In the genomic region with DNA sequence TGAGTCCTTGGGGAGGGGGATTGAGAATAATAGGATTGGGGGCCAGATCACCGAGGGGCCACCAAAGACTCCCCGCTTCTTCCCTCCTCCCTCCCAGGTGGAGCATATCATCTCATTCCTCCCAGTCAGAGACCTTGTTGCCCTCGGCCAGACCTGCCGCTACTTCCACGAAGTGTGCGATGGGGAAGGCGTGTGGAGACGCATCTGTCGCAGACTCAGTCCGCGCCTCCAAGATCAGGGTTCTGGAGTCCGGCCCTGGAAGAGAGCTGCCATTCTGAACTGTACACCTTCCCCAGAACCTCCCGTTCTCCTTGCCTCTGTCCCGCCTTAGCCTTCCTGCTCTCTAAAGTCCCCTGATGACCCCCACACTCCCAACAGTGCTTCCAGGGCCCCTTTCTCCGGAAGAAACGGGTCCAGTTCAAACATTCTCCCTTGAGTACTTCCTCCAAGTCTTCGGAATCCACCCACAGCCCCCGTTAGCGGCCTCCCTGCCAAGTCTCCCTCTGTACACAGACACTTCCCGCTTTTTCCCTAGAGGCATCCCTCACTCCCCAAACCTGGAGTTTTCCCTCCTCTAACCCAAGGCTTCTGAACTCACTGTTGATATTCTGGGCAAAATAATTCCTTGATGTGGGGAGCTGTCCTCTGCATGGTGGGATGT, we compare ENCODE assay signal across 17 cellular contexts. TPM values are rescaled to one million over a fixed set of nuclear protein-coding genes. Genes with fewer than 3 reads are reported as not detected.
DNase-seq lines count a peak whose midpoint lies in the region; ATAC-seq, FAIRE-seq and TF ChIP-seq lines count a peak whose summit lies in the region.
"Had no signal": no experiment of that assay in that cellular context is flagged by ENCODE, and none has a peak within 500 bp of the region (broad histone marks: within the 10 kb centered on the region; RNA-seq: fewer than 3 reads in every experiment).

No MANE protein-coding gene starts in this region.

- FAIRE-seq in keratinocyte (lab: Jason Lieb, UNC) = no peak
- FAIRE-seq: H54 had no signal

- H3K4me2 ChIP-seq in keratinocyte (ENCODE audit: control insufficient read depth, extremely low read depth, insufficient read depth, low read depth, low read length) = no peak overlapping the region

- H3K9ac ChIP-seq in HUES6 (ENCODE audit: low read length) = no peak overlapping the region
- no peak overlapping the region for H3K9ac ChIP-seq in keratinocyte (ENCODE audit: control insufficient read depth, extremely low read depth, insufficient read depth, low read length)
- peak overlapping the region in 1 of 3 donors; percentile 60 for H3K9ac ChIP-seq in skeletal muscle tissue (ENCODE audit: low read depth in 1 of 3, low read length in 3 of 3)

- H3K9me1 ChIP-seq in keratinocyte (ENCODE audit: control insufficient read depth, extremely low read depth, insufficient read depth, low read length) = no peaks in the 10 kb centered on the region

- H3K79me2 ChIP-seq in keratinocyte (ENCODE audit: control insufficient read depth, insufficient read depth, low read length) = peaks cover 3% of the 10 kb centered on the region

- no peak for ATAC-seq in GM21786 (IDR thresholded peaks at IDR 0.05; ENCODE audit: unreplicated experiment)
- ATAC-seq: activated CD4-positive, CD25-positive, alpha-beta regulatory T cell treated with anti-CD3 and anti-CD28 coated beads, Interleukin-2, amount 50 U/mL, for 24 hours had no signal

- intact Hi-C loops in dendritic cell treated with granulocyte-macrophage colony-stimulating factor and Interleukin-4, amounts not matched to agents 40 ng/mL and 50 ng/mL, for 4 days (cut with micrococcal nuclease) = no loop called here

- H3K36me3 Mint-ChIP-seq in dendritic cell treated with granulocyte-macrophage colony-stimulating factor and Interleukin-4, amounts not matched to agents 40 ng/mL and 50 ng/mL, for 4 days (ENCODE audit: low read depth) = peaks cover 6% of the 10 kb centered on the region

- H3K9me3 ChIP-seq in HUES6 (ENCODE audit: control insufficient read depth, insufficient read depth, low read depth, low read length) = no peaks in the 10 kb centered on the region
- H3K9me3 ChIP-seq in keratinocyte (ENCODE audit: control insufficient read depth, low read depth, low read length) = no peaks in the 10 kb centered on the region
- H3K9me3 ChIP-seq in skeletal muscle tissue (ENCODE audit: control insufficient read depth in 3 of 3, low read length in 3 of 3) = no peaks in the 10 kb centered on the region
- H3K9me3 ChIP-seq: MG63 had no signal

- no peak for DNase-seq in keratinocyte (ENCODE audit: low read depth, low spot score)
- no peak for DNase-seq in stimulated activated CD4-positive, alpha-beta T cell treated with anti-CD3 and anti-CD28 coated beads, Interleukin-15, amount 100 ng/mL, for 24 hours
- DNase-seq in SKM-1 (lab: John Stamatoyannopoulos, UW; ENCODE audit: unreplicated experiment) = no peak
- DNase-seq in DMS79 treated with DMSO at 0.1 percent for 48 hours (lab: John Stamatoyannopoulos, UW) = no peak
- DNase-seq: activated gamma-delta T cell treated with Interleukin-2 at 50 U/mL for 16 hours; GF-D8; MG63; NCI-H748 treated with DMSO at 0.1 percent for 48 hours; stimulated activated naive CD4-positive, alpha-beta T cell treated with Interleukin-2 at 50 U/mL for 16 hours had no signal

- peaks cover 36% of the 10 kb centered on the region for H3K4me1 Mint-ChIP-seq in dendritic cell treated with granulocyte-macrophage colony-stimulating factor and Interleukin-4, amounts not matched to agents 40 ng/mL and 50 ng/mL, for 4 days (ENCODE audit: low read depth)

- dilution Hi-C loops in keratinocyte (cut with MboI; ENCODE audit: extremely low pct_ligation_motif_present, low sequenced_read_pairs) = no loop called here

- H3K27ac Mint-ChIP-seq in dendritic cell treated with granulocyte-macrophage colony-stimulating factor and Interleukin-4, amounts not matched to agents 40 ng/mL and 50 ng/mL, for 4 days = peak overlapping the region; percentile 34

- peak overlapping the region; percentile 21; the same call in 1 of the 2 replicates for H3K4me3 ChIP-seq in HUES6 (ENCODE audit: low read depth, low read length)
- no peak overlapping the region for H3K4me3 ChIP-seq in keratinocyte (ENCODE audit: control insufficient read depth in 2 of 3, extremely low read depth in 1 of 3, insufficient read depth in 2 of 3, low read depth in 1 of 3, low read length in 3 of 3)
- H3K4me3 ChIP-seq in skeletal muscle tissue (ENCODE audit: low read length in 3 of 3) = peak overlapping the region; percentile 10 to 35 (median 13)
- H3K4me3 ChIP-seq: MG63 had no signal

- H4K20me1 ChIP-seq in keratinocyte (ENCODE audit: control insufficient read depth, extremely low read depth, insufficient read depth, low read length) = peaks cover 3% of the 10 kb centered on the region

- H3K4me1 ChIP-seq in HUES6 (ENCODE audit: control insufficient read depth, insufficient read depth, low read length) = peaks cover 17% of the 10 kb centered on the region
- peaks cover 3% of the 10 kb centered on the region for H3K4me1 ChIP-seq in keratinocyte (ENCODE audit: control insufficient read depth, extremely low read depth, insufficient read depth, low read length)
- H3K4me1 ChIP-seq in skeletal muscle tissue (ENCODE audit: control insufficient read depth in 3 of 3, insufficient read depth in 3 of 3, low read length in 3 of 3) = peaks cover 8 to 11% (median 8%) of the 10 kb centered on the region in 3 donors

- H3K27ac ChIP-seq in HUES6 (ENCODE audit: low read depth, low read length) (no peak overlapping the region), keratinocyte (ENCODE audit: control insufficient read depth, insufficient read depth, low read length) (no peak overlapping the region), skeletal muscle tissue (ENCODE audit: low read depth, low read length) (no peak overlapping the region)

- H3K27me3 Mint-ChIP-seq in dendritic cell treated with granulocyte-macrophage colony-stimulating factor and Interleukin-4, amounts not matched to agents 40 ng/mL and 50 ng/mL, for 4 days = peaks cover 26% of the 10 kb centered on the region

- peak overlapping the region; percentile 43 for H3K4me3 Mint-ChIP-seq in dendritic cell treated with granulocyte-macrophage colony-stimulating factor and Interleukin-4, amounts not matched to agents 40 ng/mL and 50 ng/mL, for 4 days

- H3K36me3 ChIP-seq in HUES6 (ENCODE audit: control insufficient read depth, insufficient read depth, low read length) = no peaks in the 10 kb centered on the region; the same call in 1 of the 2 replicates
- H3K36me3 ChIP-seq in keratinocyte (ENCODE audit: control insufficient read depth in 2 of 2, extremely low read depth in 1 of 2, insufficient read depth in 2 of 2, low read length in 2 of 2) = no peaks in the 10 kb centered on the region
- H3K36me3 ChIP-seq in skeletal muscle tissue (ENCODE audit: control insufficient read depth in 3 of 3, insufficient read depth in 3 of 3, low read length in 3 of 3) = no peaks in the 10 kb centered on the region
- H3K36me3 ChIP-seq: MG63 had no signal

- H3K27me3 ChIP-seq in HUES6 (ENCODE audit: control insufficient read depth, insufficient read depth, low read length) = no peaks in the 10 kb centered on the region
- H3K27me3 ChIP-seq in keratinocyte (ENCODE audit: control insufficient read depth, extremely low read depth, insufficient read depth, low read length) = peaks cover 8% of the 10 kb centered on the region
- peaks cover 0 to 3% (median 0%) of the 10 kb centered on the region in 3 donors for H3K27me3 ChIP-seq in skeletal muscle tissue (ENCODE audit: control insufficient read depth in 3 of 3, insufficient read depth in 3 of 3, low read length in 3 of 3)
- H3K27me3 ChIP-seq: MG63 had no signal

- peak overlapping the region; percentile 14 for H2AFZ ChIP-seq in keratinocyte (ENCODE audit: control insufficient read depth, low read length)

- no peaks in the 10 kb centered on the region for H3K9me3 Mint-ChIP-seq in dendritic cell treated with granulocyte-macrophage colony-stimulating factor and Interleukin-4, amounts not matched to agents 40 ng/mL and 50 ng/mL, for 4 days

- no peak for TF ChIP-seq CTCF in keratinocyte (optimal IDR thresholded peaks at IDR 0.05 in 1 of 3, IDR thresholded peaks at IDR 0.05 in 1 of 3, conservative IDR thresholded peaks at IDR 0.05 in 1 of 3; ENCODE audit: extremely low read depth in 1 of 3, insufficient read depth in 2 of 3, low read length in 3 of 3)

RNA-seq across cellular contexts. Expression of gene FBXO24, which starts 4.1 kb away (rescaled TPM):
- polyA plus RNA-seq in keratinocyte = 0.19 to 0.34 TPM (median 0.22 TPM) in 3 replicates
- 0.26 TPM for polyA plus RNA-seq in keratinocyte (2011; ENCODE audit: low read depth)
- polyA plus RNA-seq in keratinocyte (2011; cell fraction: cytosol; rRNA removed) = 0.13 and 0.22 TPM in 2 replicates
- polyA plus RNA-seq in keratinocyte (2011; cell fraction: nucleus; rRNA removed) = 0.19 and 0.61 TPM in 2 replicates
- 0.14 and 0.17 TPM in 2 replicates for polyA plus RNA-seq in keratinocyte (2012; ENCODE audit: low replicate concordance)
- polyA minus RNA-seq in keratinocyte = 0.63 to 1.7 TPM in 2 of 3 replicates, not detected in the other
- polyA minus RNA-seq in keratinocyte (2011; cell fraction: cytosol; rRNA and poly(A)+ RNA removed) = not detected
- not detected in 2 replicates for polyA minus RNA-seq in keratinocyte (2011; cell fraction: nucleus; rRNA and poly(A)+ RNA removed)
- 1.0 TPM for total RNA-seq in skeletal muscle tissue
- total RNA-seq: HT1080 had no signal

RNA-seq across cellular contexts. Expression of gene LRCH4, which starts 4.3 kb away (rescaled TPM):
- polyA plus RNA-seq in keratinocyte = 4.9 to 8.1 TPM (median 7.3 TPM) in 3 replicates
- 4.5 TPM for polyA plus RNA-seq in keratinocyte (2011; ENCODE audit: low read depth)
- 3.6 and 5.4 TPM in 2 replicates for polyA plus RNA-seq in keratinocyte (2011; cell fraction: cytosol; rRNA removed)
- 32.8 and 52.4 TPM in 2 replicates for polyA plus RNA-seq in keratinocyte (2011; cell fraction: nucleus; rRNA removed)
- 9.5 and 10.4 TPM in 2 replicates for polyA plus RNA-seq in keratinocyte (2012; ENCODE audit: low replicate concordance)
- 5.7 to 22.5 TPM (median 10.3 TPM) in 3 replicates for polyA minus RNA-seq in keratinocyte
- 11.3 TPM for polyA minus RNA-seq in keratinocyte (2011; cell fraction: cytosol; rRNA and poly(A)+ RNA removed)
- 14.2 and 15.7 TPM in 2 replicates for polyA minus RNA-seq in keratinocyte (2011; cell fraction: nucleus; rRNA and poly(A)+ RNA removed)
- 6.3 TPM for total RNA-seq in skeletal muscle tissue

RNA-seq across cellular contexts. Expression of gene PCOLCE, which starts 12.0 kb away (rescaled TPM):
- 0.63 to 1.3 TPM (median 0.80 TPM) in 3 replicates for polyA plus RNA-seq in keratinocyte
- polyA plus RNA-seq in keratinocyte (2011; ENCODE audit: low read depth) = not detected
- 0.26 and 0.66 TPM in 2 replicates for polyA plus RNA-seq in keratinocyte (2011; cell fraction: cytosol; rRNA removed)
- 2.1 and 5.2 TPM in 2 replicates for polyA plus RNA-seq in keratinocyte (2011; cell fraction: nucleus; rRNA removed)
- polyA plus RNA-seq in keratinocyte (2012; ENCODE audit: low replicate concordance) = 2.6 and 3.4 TPM in 2 replicates
- polyA minus RNA-seq in keratinocyte = 0.76 to 3.8 TPM in 2 of 3 replicates, not detected in the other
- not detected for polyA minus RNA-seq in keratinocyte (2011; cell fraction: cytosol; rRNA and poly(A)+ RNA removed)
- polyA minus RNA-seq in keratinocyte (2011; cell fraction: nucleus; rRNA and poly(A)+ RNA removed) = 1.2 TPM in 1 of 2 replicates, not detected in the other
- 91.9 TPM for total RNA-seq in skeletal muscle tissue

RNA-seq across cellular contexts. Expression of gene SAP25, which starts 16.5 kb away (rescaled TPM):
- 0.16 to 0.21 TPM in 2 of 3 replicates, not detected in the other for polyA plus RNA-seq in keratinocyte
- not detected for polyA plus RNA-seq in keratinocyte (2011; ENCODE audit: low read depth)
- polyA plus RNA-seq in keratinocyte (2011; cell fraction: cytosol; rRNA removed) = not detected in 2 replicates
- polyA plus RNA-seq in keratinocyte (2011; cell fraction: nucleus; rRNA removed) = 0.78 and 2.4 TPM in 2 replicates
- polyA plus RNA-seq in keratinocyte (2012; ENCODE audit: low replicate concordance) = 0.36 and 0.82 TPM in 2 replicates
- polyA minus RNA-seq in keratinocyte = not detected in 3 replicates
- not detected for polyA minus RNA-seq in keratinocyte (2011; cell fraction: cytosol; rRNA and poly(A)+ RNA removed)
- polyA minus RNA-seq in keratinocyte (2011; cell fraction: nucleus; rRNA and poly(A)+ RNA removed) = 0.84 TPM in 1 of 2 replicates, not detected in the other
- total RNA-seq in skeletal muscle tissue = not detected
- total RNA-seq: RPMI7951 had no signal

RNA-seq across cellular contexts. Expression of gene MOSPD3, which starts 22.1 kb away (rescaled TPM):
- polyA plus RNA-seq in keratinocyte = 4.1 to 17.0 TPM (median 5.5 TPM) in 3 replicates
- polyA plus RNA-seq in keratinocyte (2011; ENCODE audit: low read depth) = 1.7 TPM
- polyA plus RNA-seq in keratinocyte (2011; cell fraction: cytosol; rRNA removed) = 4.6 and 8.9 TPM in 2 replicates
- polyA plus RNA-seq in keratinocyte (2011; cell fraction: nucleus; rRNA removed) = 6.3 and 7.3 TPM in 2 replicates
- 17.0 TPM in 2 replicates for polyA plus RNA-seq in keratinocyte (2012; ENCODE audit: low replicate concordance)
- 0.90 to 24.8 TPM (median 3.7 TPM) in 3 replicates for polyA minus RNA-seq in keratinocyte
- polyA minus RNA-seq in keratinocyte (2011; cell fraction: cytosol; rRNA and poly(A)+ RNA removed) = 7.3 TPM
- 1.6 and 2.4 TPM in 2 replicates for polyA minus RNA-seq in keratinocyte (2011; cell fraction: nucleus; rRNA and poly(A)+ RNA removed)
- total RNA-seq in skeletal muscle tissue = 2.6 TPM

Comparison
In these comparisons a context has a peak if more than half of its experiments do, and no peak if none do; other contexts are left out.
1. H3K4me3 ChIP-seq: peak in HUES6 (single experiment) and skeletal muscle tissue (3 of 3); none in keratinocyte (0 of 3).